Comparison of ENCODE assay signal across 9 cellular contexts in the genomic region with DNA sequence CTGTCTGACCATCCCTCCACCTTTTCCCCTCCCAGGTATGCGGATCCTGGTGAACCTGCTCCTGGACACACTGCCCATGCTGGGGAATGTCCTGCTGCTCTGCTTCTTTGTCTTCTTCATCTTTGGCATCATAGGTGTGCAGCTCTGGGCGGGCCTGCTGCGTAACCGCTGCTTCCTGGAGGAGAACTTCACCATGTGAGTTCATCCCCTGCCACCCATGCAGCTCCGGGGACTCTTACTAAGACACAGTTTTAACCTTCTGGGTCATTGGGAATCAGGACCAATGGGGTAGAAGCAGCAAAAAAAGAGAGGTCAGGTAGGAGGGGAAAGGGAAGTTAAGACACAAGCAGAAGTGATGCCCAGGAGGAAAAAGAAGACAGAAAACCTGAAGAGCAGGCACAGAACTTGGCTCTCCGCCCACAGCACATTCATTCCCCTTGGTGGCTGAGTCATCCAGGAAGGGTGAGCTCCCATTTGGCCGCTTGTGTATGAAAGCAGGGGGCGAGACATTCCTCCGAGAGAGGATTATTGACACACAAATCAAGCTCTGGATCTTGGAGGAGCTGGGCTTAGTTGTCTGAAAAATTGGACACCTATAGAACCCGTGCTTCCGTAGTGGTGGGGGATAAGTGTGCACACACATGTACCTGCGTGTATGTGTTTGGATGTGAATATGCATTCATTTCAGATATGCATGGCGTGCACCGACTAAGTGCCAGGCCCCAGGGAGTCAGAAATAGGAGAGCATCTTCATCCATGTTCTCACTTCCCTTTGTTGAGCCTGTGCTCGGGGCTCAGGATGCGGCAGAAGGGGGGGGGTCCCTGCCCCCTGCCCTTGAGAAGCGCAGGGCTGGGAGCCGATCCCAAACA.
A peak's percentile ranks its signal among the peaks of the same experiment; 100 is the strongest.
DNase-seq lines count a peak whose midpoint lies in the region; ATAC-seq and TF ChIP-seq lines count a peak whose summit lies in the region.
"Had no signal": no experiment of that assay in that cellular context is flagged by ENCODE, and none has a peak within 500 bp of the region (broad histone marks: within the 10 kb centered on the region; RNA-seq: fewer than 3 reads in every experiment).

No MANE protein-coding gene starts in this region.

- H3K27ac ChIP-seq in smooth muscle cell (ENCODE audit: low read depth) = no peak overlapping the region

- no peaks in the 10 kb centered on the region for H3K27me3 ChIP-seq in smooth muscle cell (ENCODE audit: low read depth)

- H3K4me3 ChIP-seq in smooth muscle cell = no peak overlapping the region
- H3K4me3 ChIP-seq: skin epidermis had no signal

- no peaks in the 10 kb centered on the region for H4K20me1 ChIP-seq in smooth muscle cell (ENCODE audit: low read depth)

- H3K27me3 Mint-ChIP-seq in endothelial cell (ENCODE audit: unreplicated experiment) (peaks cover 10% of the 10 kb centered on the region), T-helper 17 cell (peaks cover 2% of the 10 kb centered on the region)

- DNase-seq in SKM-1 treated with dmso at 0.1 percent for 144 hours (lab: John Stamatoyannopoulos, UW; ENCODE audit: unreplicated experiment) = peak; percentile 23
- no peak for DNase-seq in SKM-1 (lab: John Stamatoyannopoulos, UW; ENCODE audit: unreplicated experiment)
- DNase-seq in NCI-H446 (lab: John Stamatoyannopoulos, UW) = peak; percentile 9 to 75
- no peak for DNase-seq in endothelial cell (ENCODE audit: low spot score)
- DNase-seq in stimulated activated CD4-positive, alpha-beta T cell treated with anti-CD3 and anti-CD28 coated beads, Interleukin-1b, Interleukin-23, amount 100 ng/mL, for 48 hours = peak; percentile 47
- no peak for DNase-seq in NCI-H1930 (lab: John Stamatoyannopoulos, UW)
- DNase-seq in smooth muscle cell (lab: John Stamatoyannopoulos, UW; ENCODE audit: unreplicated experiment) = no peak
- no peak for DNase-seq in T-helper 17 cell

- no peak overlapping the region for H3K4me2 ChIP-seq in smooth muscle cell

- no peak overlapping the region for H3K9ac ChIP-seq in smooth muscle cell (ENCODE audit: low read depth)

- no peak overlapping the region for H2AFZ ChIP-seq in smooth muscle cell (ENCODE audit: low read depth)

- no peaks in the 10 kb centered on the region for H3K4me1 Mint-ChIP-seq in endothelial cell (ENCODE audit: unreplicated experiment)
- peaks cover 12% of the 10 kb centered on the region for H3K4me1 Mint-ChIP-seq in T-helper 17 cell

- H3K9me3 ChIP-seq in smooth muscle cell (replicated peaks; ENCODE audit: low read depth) (no peaks in the 10 kb centered on the region), T-helper 17 cell (ENCODE audit: control insufficient read depth, low read length, poor library complexity, severe bottlenecking) (no peaks in the 10 kb centered on the region)

- 74% methylated on average over 18 of the region's 18 CpGs for WGBS in smooth muscle cell (ENCODE audit: low lambda C conversion rate)

- H3K9me3 Mint-ChIP-seq in endothelial cell (ENCODE audit: unreplicated experiment) = no peaks in the 10 kb centered on the region

- H3K4me3 Mint-ChIP-seq in endothelial cell (ENCODE audit: unreplicated experiment) (peak overlapping the region; percentile 38), T-helper 17 cell (no peak overlapping the region)

- H3F3A ChIP-seq in smooth muscle cell (ENCODE audit: low read depth) = no peaks in the 10 kb centered on the region

- TF ChIP-seq CTCF in endothelial cell (IDR thresholded peaks at IDR 0.05; ENCODE audit: unreplicated experiment) = no peak
- no peak for TF ChIP-seq CTCF in smooth muscle cell (IDR thresholded peaks at IDR 0.05; ENCODE audit: borderline replicate concordance, insufficient read depth, poor library complexity, severe bottlenecking)

- H3K27ac Mint-ChIP-seq in endothelial cell (ENCODE audit: unreplicated experiment) (peak overlapping the region; percentile 22), T-helper 17 cell (no peak overlapping the region)

- H3K4me1 ChIP-seq in smooth muscle cell (ENCODE audit: low read depth) = peaks cover 3% of the 10 kb centered on the region

- no peaks in the 10 kb centered on the region for H3K36me3 ChIP-seq in smooth muscle cell (ENCODE audit: low read depth)

- H3K36me3 Mint-ChIP-seq in endothelial cell (ENCODE audit: low read depth, unreplicated experiment) = no peaks in the 10 kb centered on the region
- no peaks in the 10 kb centered on the region for H3K36me3 Mint-ChIP-seq in T-helper 17 cell (ENCODE audit: low read depth)

- ATAC-seq in T-helper 17 cell = no peak

- H3K79me2 ChIP-seq in smooth muscle cell (ENCODE audit: low read depth) = no peaks in the 10 kb centered on the region

Comparison
In these comparisons a context has a peak if more than half of its experiments do, and no peak if none do; other contexts are left out.
1. DNase-seq: peak in SKM-1 treated with dmso at 0.1 percent for 144 hours (single experiment), NCI-H446 (2 of 2) and stimulated activated CD4-positive, alpha-beta T cell treated with anti-CD3 and anti-CD28 coated beads, Interleukin-1b, Interleukin-23, amount 100 ng/mL, for 48 hours (single experiment); none in SKM-1 (single experiment), endothelial cell (single experiment), NCI-H1930 (0 of 2), smooth muscle cell (single experiment) and T-helper 17 cell (0 of 3).